Comparison of ENCODE assay signal across 13 cellular contexts in genomic region chr12:20374775-20375174, GRCh38. TPM values are rescaled to one million over a fixed set of nuclear protein-coding genes. Genes with fewer than 3 reads are reported as not detected.
"Had no signal": no experiment of that assay in that cellular context is flagged by ENCODE, and none has a peak within 500 bp of the region (broad histone marks: within the 10 kb centered on the region; RNA-seq: fewer than 3 reads in every experiment).

No MANE protein-coding gene starts in this region.

- H3K4me1 ChIP-seq: foreskin keratinocyte had no signal

- H3K9me3 ChIP-seq: lower lobe of right lung, neutrophil, SJSA1 had no signal

- H3K4me3 ChIP-seq: dorsolateral prefrontal cortex, lower lobe of right lung, SJSA1 had no signal

- ATAC-seq: activated T-helper 17 cell treated with anti-CD3 and anti-CD28 coated beads, Interleukin-2, amount 50 U/mL, for 72 hours; foreskin keratinocyte; lower lobe of right lung had no signal

- H3K36me3 ChIP-seq: lower lobe of right lung, neutrophil, SJSA1 had no signal

- H3K27ac ChIP-seq: dorsolateral prefrontal cortex, foreskin keratinocyte, lower lobe of right lung, neutrophil, SJSA1 had no signal

- DNase-seq: activated CD4-positive, alpha-beta T cell treated with anti-CD3 and anti-CD28 coated beads for 48 hours; activated naive CD4-positive, alpha-beta T cell treated with anti-CD3 and anti-CD28 coated beads for 36 hours; dorsolateral prefrontal cortex; foreskin keratinocyte; kidney; lower lobe of right lung; naive B cell; stimulated activated CD4-positive, alpha-beta T cell treated with anti-CD3 and anti-CD28 coated beads, Interleukin-15, amount 100 ng/mL, for 24 hours; stimulated activated CD4-positive, alpha-beta T cell treated with anti-CD3 and anti-CD28 coated beads, Interleukin-4, amount 100 ng/mL, for 24 hours; T-helper 1 cell had no signal

RNA-seq across cellular contexts. Expression of gene PDE3A, which starts 6.4 kb away (rescaled TPM):
- total RNA-seq: activated naive CD4-positive, alpha-beta T cell treated with anti-CD3 and anti-CD28 coated beads for 36 hours; activated T-helper 17 cell treated with anti-CD3 and anti-CD28 coated beads, Interleukin-2, amount 50 U/mL, for 72 hours; foreskin keratinocyte had no signal
- polyA plus RNA-seq: foreskin keratinocyte had no signal
